In genomic region chr2:120596191-120596781, GRCh38 we compare ENCODE assay signal across 12 cellular contexts.
DNase-seq lines count a peak whose midpoint lies in the region; ATAC-seq and TF ChIP-seq lines count a peak whose summit lies in the region.
"Had no signal": no experiment of that assay in that cellular context is flagged by ENCODE, and none has a peak within 500 bp of the region (broad histone marks: within the 10 kb centered on the region; RNA-seq: fewer than 3 reads in every experiment).

No MANE protein-coding gene starts in this region.

- no peak overlapping the region for H3K9ac ChIP-seq in skeletal muscle tissue (ENCODE audit: low read depth in 1 of 3, low read length in 3 of 3)

- peak overlapping the region; percentile 80 for H3K27ac ChIP-seq in skeletal muscle tissue (ENCODE audit: low read depth, low read length)

- H3K36me3 ChIP-seq in skeletal muscle tissue (ENCODE audit: control insufficient read depth in 3 of 3, insufficient read depth in 3 of 3, low read length in 3 of 3), result no peaks in the 10 kb centered on the region

- no peaks in the 10 kb centered on the region for H3K9me3 ChIP-seq in skeletal muscle tissue (ENCODE audit: control insufficient read depth in 3 of 3, low read length in 3 of 3)

- peaks cover 23 to 31% (median 30%) of the 10 kb centered on the region in 3 donors for H3K4me1 ChIP-seq in skeletal muscle tissue (ENCODE audit: control insufficient read depth in 3 of 3, insufficient read depth in 3 of 3, low read length in 3 of 3)

- peak in 10 of 14 donors; percentile 3 to 69 (median 46) for DNase-seq in C1 segment of cervical spinal cord (lab: John Stamatoyannopoulos, UW)
- peak; percentile 5 to 45 for DNase-seq in cardiac fibroblast (ENCODE audit: low read depth in 2 of 2)
- DNase-seq in left lobe of liver (ENCODE audit: low spot score), result peak; percentile 76
- DNase-seq in SKM-1 (lab: John Stamatoyannopoulos, UW; ENCODE audit: unreplicated experiment), result no peak
- no peak for DNase-seq in stimulated activated naive CD4-positive, alpha-beta T cell treated with Interleukin-2 at 50 U/mL for 16 hours (lab: John Stamatoyannopoulos, UW)
- DNase-seq in NOMO-1 (lab: John Stamatoyannopoulos, UW; ENCODE audit: unreplicated experiment in 2 of 2), result no peak
- no peak for DNase-seq in D341Med (ENCODE audit: low spot score)
- DNase-seq: activated CD8-positive, alpha-beta memory T cell treated with anti-CD3 and anti-CD28 coated beads, Interleukin-2, amount 10 ng/mL, durations not matched to agents 7 days and 5 days; activated naive CD8-positive, alpha-beta T cell treated with anti-CD3 and anti-CD28 coated beads, Interleukin-2, amount 50 U/mL, for 24 hours; KBM-7 had no signal

- no peak overlapping the region for H3K4me3 ChIP-seq in cardiac fibroblast (replicated peaks in 1 of 2; ENCODE audit: low read depth in 2 of 2, low read length in 2 of 2)
- H3K4me3 ChIP-seq in skeletal muscle tissue (ENCODE audit: low read length in 3 of 3), result no peak overlapping the region
- H3K4me3 ChIP-seq: smooth muscle cell had no signal

- peak; percentile 72 for ATAC-seq in left lobe of liver
- ATAC-seq: activated CD8-positive, alpha-beta memory T cell treated with anti-CD3 and anti-CD28 coated beads, Interleukin-2, amount 10 ng/mL, durations not matched to agents 7 days and 5 days; activated naive CD8-positive, alpha-beta T cell treated with anti-CD3 and anti-CD28 coated beads, Interleukin-2, amount 50 U/mL, for 24 hours had no signal

- no peaks in the 10 kb centered on the region for H3K27me3 ChIP-seq in skeletal muscle tissue (ENCODE audit: control insufficient read depth in 3 of 3, insufficient read depth in 3 of 3, low read length in 3 of 3)

- no peak for TF ChIP-seq CTCF in cardiac fibroblast (IDR thresholded peaks at IDR 0.05; ENCODE audit: low read depth, low read length)

Comparison
In these comparisons a context has a peak if more than half of its experiments do, and no peak if none do; other contexts are left out.
1. DNase-seq: peak in C1 segment of cervical spinal cord (10 of 14), cardiac fibroblast (2 of 2) and left lobe of liver (single experiment); none in SKM-1 (single experiment), stimulated activated naive CD4-positive, alpha-beta T cell treated with Interleukin-2 at 50 U/mL for 16 hours (single experiment), NOMO-1 (0 of 2) and D341Med (single experiment).